ENCODE assay signal across 12 cellular contexts in the genomic region with DNA sequence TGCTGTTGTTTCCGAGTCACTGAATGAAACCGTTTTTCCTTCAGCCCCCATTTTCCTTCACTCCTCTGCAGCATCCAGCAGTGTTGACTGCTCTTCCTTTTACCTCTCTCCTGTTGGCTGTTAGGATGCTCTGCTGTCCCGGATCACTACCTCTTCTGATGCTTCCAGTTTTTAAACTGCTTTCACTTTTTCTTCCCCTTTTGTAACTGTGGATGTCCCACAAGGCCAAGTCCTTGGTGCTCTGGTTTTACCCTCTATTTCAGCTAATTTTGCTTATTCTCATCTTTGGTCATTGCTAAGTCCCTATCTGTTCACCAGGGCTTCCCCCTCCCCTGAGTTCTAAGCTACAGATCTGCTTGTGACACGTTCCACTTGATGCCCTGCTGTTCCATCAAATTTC. TPM values are rescaled to one million over a fixed set of nuclear protein-coding genes. Genes with fewer than 3 reads are reported as not detected.
A peak's percentile ranks its signal among the peaks of the same experiment; 100 is the strongest.
DNase-seq lines count a peak whose midpoint lies in the region; ATAC-seq and TF ChIP-seq lines count a peak whose summit lies in the region.
"Had no signal": no experiment of that assay in that cellular context is flagged by ENCODE, and none has a peak within 500 bp of the region (broad histone marks: within the 10 kb centered on the region; RNA-seq: fewer than 3 reads in every experiment).

No MANE protein-coding gene starts in this region.

- peak; percentile 94 for ATAC-seq in GM21367 (IDR thresholded peaks at IDR 0.05; ENCODE audit: unreplicated experiment)
- ATAC-seq in HG03097 (IDR thresholded peaks at IDR 0.05; ENCODE audit: low FRiP score, unreplicated experiment): peak; percentile 70
- ATAC-seq: left cardiac atrium had no signal

- in situ Hi-C loops in GM13977 (cut with MboI; ENCODE audit: low pct_unique_long_range_greater_than_20kb, low sequenced_read_pairs, unreplicated experiment): no loop called here
- in situ Hi-C loops in G401 (cut with HindIII; ENCODE audit: low sequenced_read_pairs): no loop called here

- DNase-seq in GM13977 (ENCODE audit: low spot score) (peak; percentile 17), OCI-M1 (lab: John Stamatoyannopoulos, UW) (peak; percentile 38), SW 1271 (lab: John Stamatoyannopoulos, UW) (no peak), H4 (ENCODE audit: low spot score) (no peak), NCI-H2196 treated with DMSO at 0.1 percent for 48 hours (lab: John Stamatoyannopoulos, UW; ENCODE audit: unreplicated experiment) (no peak), G401 (ENCODE audit: low spot score) (no peak)
- DNase-seq: activated naive CD8-positive, alpha-beta T cell treated with anti-CD3 and anti-CD28 coated beads, Interleukin-2, amount 10 ng/mL, durations not matched to agents 7 days and 5 days; Caco-2; left cardiac atrium; NCI-H345 had no signal

- TF ChIP-seq CTCF in GM13977 (IDR thresholded peaks at IDR 0.05; ENCODE audit: extremely low read depth, insufficient read depth, missing control alignments): no peak

RNA-seq across cellular contexts. Expression of a gene that starts 39.4 kb away (rescaled TPM):
- total RNA-seq in H4 (2014; rRNA removed; shearing (Covaris generic)): 19.2 and 20.1 TPM in 2 replicates
- total RNA-seq in G401 (2014; rRNA removed; shearing (Covaris generic)): 36.8 and 49.5 TPM in 2 replicates

Comparison
In these comparisons a context has a peak if more than half of its experiments do, and no peak if none do; other contexts are left out.
1. DNase-seq: peak in GM13977 (single experiment) and OCI-M1 (single experiment); none in SW 1271 (0 of 2), H4 (single experiment), NCI-H2196 treated with DMSO at 0.1 percent for 48 hours (single experiment) and G401 (single experiment).